Comparison of ENCODE assay signal across 8 cellular contexts in genomic region chr2:61018319-61018750, GRCh38. TPM values are rescaled to one million over a fixed set of nuclear protein-coding genes. Genes with fewer than 3 reads are reported as not detected.
A peak's percentile ranks its signal among the peaks of the same experiment; 100 is the strongest.
DNase-seq lines count a peak whose midpoint lies in the region; ATAC-seq and TF ChIP-seq lines count a peak whose summit lies in the region.

No MANE protein-coding gene starts in this region.

- H3K36me3 Mint-ChIP-seq in activated CD4-positive, alpha-beta T cell treated with anti-CD3 and anti-CD28 coated beads, Interleukin-2, amount 10 ng/mL, durations not matched to agents 7 days and 5 days (ENCODE audit: low read depth), result peaks cover 24% of the 10 kb centered on the region

- no peaks in the 10 kb centered on the region for H3F3A ChIP-seq in OCI-LY1 (ENCODE audit: insufficient read depth, low read length)

- H3K36me3 ChIP-seq in OCI-LY1 (ENCODE audit: insufficient read depth, low read length) (peaks cover 22% of the 10 kb centered on the region), neuronal stem cell (replicated peaks in 1 of 2; ENCODE audit: control insufficient read depth in 2 of 2, insufficient read depth in 2 of 2, low read length in 2 of 2) (peaks cover 4 to 30% of the 10 kb centered on the region in 2 donors)
- no peaks in the 10 kb centered on the region for H3K36me3 ChIP-seq in effector memory CD4-positive, alpha-beta T cell (ENCODE audit: control insufficient read depth, insufficient read depth, low read length)

- H4K8ac ChIP-seq in neuronal stem cell (ENCODE audit: low read depth, low read length), result no peak overlapping the region

- peaks cover 6% of the 10 kb centered on the region for H3K79me1 ChIP-seq in neuronal stem cell (ENCODE audit: low read depth, low read length)

- H2BK5ac ChIP-seq in neuronal stem cell (ENCODE audit: low read length), result peak overlapping the region; percentile 99

- no peak for TF ChIP-seq CTCF in OCI-LY1 (IDR thresholded peaks at IDR 0.05; ENCODE audit: low read length)

- no peaks in the 10 kb centered on the region for H4K20me1 ChIP-seq in OCI-LY1 (ENCODE audit: insufficient read depth, low read length)

- peak overlapping the region; percentile 97 for H3K4me3 Mint-ChIP-seq in activated CD4-positive, alpha-beta T cell treated with anti-CD3 and anti-CD28 coated beads, Interleukin-2, amount 10 ng/mL, durations not matched to agents 7 days and 5 days

- POLR2A ChIA-PET in activated CD4-positive, alpha-beta T cell treated with anti-CD3 and anti-CD28 coated beads, Interleukin-2, amount 10 ng/mL, durations not matched to agents 7 days and 5 days (lab: Charles Lee), result no interaction called here

- no peak overlapping the region for H4K91ac ChIP-seq in neuronal stem cell (ENCODE audit: low read depth, low read length, poor library complexity)

- no peak for ATAC-seq in GM19328 (IDR thresholded peaks at IDR 0.05; ENCODE audit: unreplicated experiment)

- H3K9me3 Mint-ChIP-seq in activated CD4-positive, alpha-beta T cell treated with anti-CD3 and anti-CD28 coated beads, Interleukin-2, amount 10 ng/mL, durations not matched to agents 7 days and 5 days, result peaks cover 4% of the 10 kb centered on the region

- peaks cover 43% of the 10 kb centered on the region for H3K79me2 ChIP-seq in OCI-LY1 (ENCODE audit: insufficient read depth, low read length)

- H3K27me3 Mint-ChIP-seq in activated CD4-positive, alpha-beta T cell treated with anti-CD3 and anti-CD28 coated beads, Interleukin-2, amount 10 ng/mL, durations not matched to agents 7 days and 5 days, result no peaks in the 10 kb centered on the region

- H3K27me3 ChIP-seq in OCI-LY1 (ENCODE audit: insufficient read depth, low read length) (no peaks in the 10 kb centered on the region), neuronal stem cell (ENCODE audit: control insufficient read depth in 3 of 3, insufficient read depth in 3 of 3, low read depth in 1 of 3, low read length in 3 of 3) (no peaks in the 10 kb centered on the region)
- no peaks in the 10 kb centered on the region for H3K27me3 ChIP-seq in effector memory CD4-positive, alpha-beta T cell (replicated peaks; ENCODE audit: control insufficient read depth, insufficient read depth, low read length, poor library complexity, severe bottlenecking)

- H3K23ac ChIP-seq in neuronal stem cell (ENCODE audit: low read depth, low read length, poor library complexity), result no peak overlapping the region

- no peak overlapping the region for H2BK120ac ChIP-seq in neuronal stem cell (ENCODE audit: low read depth, low read length)

- H3K9ac ChIP-seq in OCI-LY1 (ENCODE audit: low read length) (peak overlapping the region; percentile 81), neuronal stem cell (ENCODE audit: low read depth, low read length, poor library complexity) (peak overlapping the region; percentile 78)

- H3K4me2 ChIP-seq in OCI-LY1 (ENCODE audit: low read length), result peak overlapping the region; percentile 87
- H3K4me2 ChIP-seq in neuronal stem cell (ENCODE audit: insufficient read depth, low read length, poor library complexity, severe bottlenecking), result peak overlapping the region; percentile 94

- peaks cover 45% of the 10 kb centered on the region for H3K4me1 Mint-ChIP-seq in activated CD4-positive, alpha-beta T cell treated with anti-CD3 and anti-CD28 coated beads, Interleukin-2, amount 10 ng/mL, durations not matched to agents 7 days and 5 days

- no peak for DNase-seq in activated CD4-positive, alpha-beta T cell treated with anti-CD3 and anti-CD28 coated beads, Interleukin-2, amount 10 ng/mL, durations not matched to agents 7 days and 5 days
- DNase-seq in activated CD4-positive, alpha-beta T cell treated with anti-CD3 and anti-CD28 coated beads for 48 hours, result no peak
- DNase-seq in effector memory CD4-positive, alpha-beta T cell, result no peak
- DNase-seq in neuronal stem cell (ENCODE audit: low spot score) (no peak), NCI-H1092 (lab: John Stamatoyannopoulos, UW) (no peak), DMS153 (lab: John Stamatoyannopoulos, UW) (no peak)

- H3K9me3 ChIP-seq in OCI-LY1 (ENCODE audit: low read length) (peaks cover 3% of the 10 kb centered on the region; the same call in 1 of the 2 replicates), neuronal stem cell (replicated peaks in 1 of 2; ENCODE audit: control insufficient read depth in 2 of 2, insufficient read depth in 1 of 2, low read depth in 1 of 2, low read length in 2 of 2) (peaks cover 0 to 8% of the 10 kb centered on the region in 2 donors)
- no peaks in the 10 kb centered on the region for H3K9me3 ChIP-seq in effector memory CD4-positive, alpha-beta T cell (ENCODE audit: control insufficient read depth, low read length)

- peaks cover 30% of the 10 kb centered on the region for H3K4me1 ChIP-seq in OCI-LY1 (ENCODE audit: insufficient read depth, low read length, severe bottlenecking)
- H3K4me1 ChIP-seq in effector memory CD4-positive, alpha-beta T cell (ENCODE audit: control insufficient read depth, insufficient read depth, low read length, poor library complexity, severe bottlenecking), result peaks cover 10% of the 10 kb centered on the region
- peaks cover 0 to 2% of the 10 kb centered on the region in 2 donors for H3K4me1 ChIP-seq in neuronal stem cell (ENCODE audit: control insufficient read depth in 2 of 2, insufficient read depth in 1 of 2, low read depth in 1 of 2, low read length in 2 of 2)

- H2BK15ac ChIP-seq in neuronal stem cell (ENCODE audit: low read length), result no peak overlapping the region

- H3K4ac ChIP-seq in neuronal stem cell (ENCODE audit: low read length), result no peak overlapping the region

- no peaks in the 10 kb centered on the region for H3K9me2 ChIP-seq in OCI-LY1 (ENCODE audit: low read depth, low read length)

- H3K18ac ChIP-seq in neuronal stem cell (ENCODE audit: low read length), result no peak overlapping the region

- H3K4me3 ChIP-seq in OCI-LY1 (ENCODE audit: low read depth, low read length, poor library complexity, severe bottlenecking), result peak overlapping the region; percentile 89
- H3K4me3 ChIP-seq in effector memory CD4-positive, alpha-beta T cell (ENCODE audit: insufficient read depth, low read depth, low read length, poor library complexity, severe bottlenecking), result peak overlapping the region; percentile 93
- H3K4me3 ChIP-seq in neuronal stem cell (ENCODE audit: low read length in 2 of 2), result peak overlapping the region; percentile 80 to 90

- no peak overlapping the region for H2BK12ac ChIP-seq in neuronal stem cell (ENCODE audit: low read length)

- H3K27ac Mint-ChIP-seq in activated CD4-positive, alpha-beta T cell treated with anti-CD3 and anti-CD28 coated beads, Interleukin-2, amount 10 ng/mL, durations not matched to agents 7 days and 5 days, result peak overlapping the region; percentile 97

- CTCF ChIA-PET in activated CD4-positive, alpha-beta T cell treated with anti-CD3 and anti-CD28 coated beads, Interleukin-2, amount 10 ng/mL, durations not matched to agents 7 days and 5 days (lab: Charles Lee), result no interaction called here

- no CpG with 5 or more reads among the region's 7 CpGs for WGBS in neuronal stem cell (ENCODE audit: extremely low coverage in 2 of 2, insufficient read length in 2 of 2, insufficient replicate concordance in 1 of 2), 2 donors

- no peak overlapping the region for H2AK5ac ChIP-seq in neuronal stem cell (ENCODE audit: low read depth, low read length)

- H3K14ac ChIP-seq in neuronal stem cell (ENCODE audit: low read length), result no peak overlapping the region

- no peak overlapping the region for H2AFZ ChIP-seq in OCI-LY1 (ENCODE audit: low read length)
- peak overlapping the region; percentile 89 for H2AFZ ChIP-seq in neuronal stem cell (ENCODE audit: low read length)

- H3K27ac ChIP-seq in OCI-LY1 (ENCODE audit: low read depth, low read length, poor library complexity, severe bottlenecking) (peak overlapping the region; percentile 89), neuronal stem cell (replicated peaks; ENCODE audit: low read length) (peak overlapping the region; percentile 95)
- peak overlapping the region; percentile 77 for H3K27ac ChIP-seq in effector memory CD4-positive, alpha-beta T cell (ENCODE audit: insufficient read depth, low read length, poor library complexity, severe bottlenecking)

RNA-seq across cellular contexts. Expression of gene PUS10, which starts 0.3 kb away (rescaled TPM):
- total RNA-seq in activated CD4-positive, alpha-beta T cell treated with anti-CD3 and anti-CD28 coated beads, Interleukin-2, amount 10 ng/mL, durations not matched to agents 7 days and 5 days, result 1 to 10 TPM; 5.7 to 8.8 TPM
- 2.6 TPM for polyA plus RNA-seq in neuronal stem cell (2013, experiment 1 of 2)
- polyA plus RNA-seq in neuronal stem cell (2013, experiment 2 of 2), result 3.0 TPM

RNA-seq across cellular contexts. Expression of gene PEX13, which starts 0.8 kb away (rescaled TPM):
- 10 to 100 TPM; 14.3 to 14.5 TPM for total RNA-seq in activated CD4-positive, alpha-beta T cell treated with anti-CD3 and anti-CD28 coated beads, Interleukin-2, amount 10 ng/mL, durations not matched to agents 7 days and 5 days
- 19.8 TPM for polyA plus RNA-seq in neuronal stem cell (2013, experiment 1 of 2)
- polyA plus RNA-seq in neuronal stem cell (2013, experiment 2 of 2), result 20.1 TPM

RNA-seq across cellular contexts. Expression of gene SANBR, which starts 47.3 kb away (rescaled TPM):
- total RNA-seq in activated CD4-positive, alpha-beta T cell treated with anti-CD3 and anti-CD28 coated beads, Interleukin-2, amount 10 ng/mL, durations not matched to agents 7 days and 5 days, result 10 to 100 TPM; 11.6 to 11.7 TPM
- polyA plus RNA-seq in neuronal stem cell (2013, experiment 1 of 2), result 17.0 TPM
- polyA plus RNA-seq in neuronal stem cell (2013, experiment 2 of 2), result 17.4 TPM
